ENCODE assay signal across 24 cellular contexts in genomic region chr3:185647134-185647879, GRCh38.
DNase-seq lines count a peak whose midpoint lies in the region; ATAC-seq, FAIRE-seq and TF ChIP-seq lines count a peak whose summit lies in the region.
"Had no signal": no experiment of that assay in that cellular context is flagged by ENCODE, and none has a peak within 500 bp of the region (broad histone marks: within the 10 kb centered on the region; RNA-seq: fewer than 3 reads in every experiment).

No MANE protein-coding gene starts in this region.

- H3K4me1 ChIP-seq in Karpas-422 (ENCODE audit: low read length): peaks cover 7% of the 10 kb centered on the region
- peaks cover 5 to 20% (median 12%) of the 10 kb centered on the region in 4 experiments for H3K4me1 ChIP-seq in H1 (replicated peaks in 1 of 4; ENCODE audit: control insufficient read depth in 3 of 4, insufficient read depth in 4 of 4, low read length in 3 of 4)

- no peaks in the 10 kb centered on the region for H3K23me2 ChIP-seq in H1 (ENCODE audit: low read depth, low read length)

- ATAC-seq in activated naive CD8-positive, alpha-beta T cell treated with anti-CD3 and anti-CD28 coated beads, Interleukin-2, amount 50 U/mL, for 24 hours: no peak
- no peak for ATAC-seq in GM21576 (IDR thresholded peaks at IDR 0.05; ENCODE audit: unreplicated experiment)
- ATAC-seq: activated T-cell treated with anti-CD3 and anti-CD28 coated beads, Interleukin-2, amount 50 U/mL, for 4 hours; right cardiac atrium had no signal

- H2BK12ac ChIP-seq in H1 (ENCODE audit: low read depth, low read length): no peak overlapping the region

- peak overlapping the region; percentile 37; the same call in 1 of the 2 replicates for H3K9ac ChIP-seq in Karpas-422 (ENCODE audit: low read length)
- peak overlapping the region in 1 of 4 experiments; percentile 11; a peak in 1 of 7 replicates for H3K9ac ChIP-seq in H1 (replicated peaks in 1 of 4; ENCODE audit: extremely low read depth in 1 of 4, low read depth in 3 of 4, low read length in 3 of 4)
- H3K9ac ChIP-seq: BLaER1 treated with 17β-estradiol and CSF1 and Interleukin-3, amounts not matched to agents 10 nM and 100 nM; GM23248 had no signal

- H3K9me3 Mint-ChIP-seq in neural crest cell: no peaks in the 10 kb centered on the region
- no peaks in the 10 kb centered on the region for H3K9me3 Mint-ChIP-seq in activated naive CD8-positive, alpha-beta T cell treated with anti-CD3 and anti-CD28 coated beads, Interleukin-2, amount 50 U/mL, for 24 hours
- H3K9me3 Mint-ChIP-seq: activated CD4-positive, alpha-beta T cell treated with anti-CD3 and anti-CD28 coated beads, Interleukin-2, amount 10 ng/mL, durations not matched to agents 24 days and 14 days; activated T-cell treated with anti-CD3 and anti-CD28 coated beads, Interleukin-2, amount 50 U/mL, for 4 hours; stimulated activated naive CD8-positive, alpha-beta T cell treated with anti-CD3 and anti-CD28 coated beads, Interleukin-15, Interleukin-2, amounts not matched to agents 100 ng/mL and 50 ng/mL, for 24 hours had no signal

- TF ChIP-seq POLR2A in GM12891 (IDR thresholded peaks at IDR 0.05; ENCODE audit: low read depth, low read length) (no peak), H1 (IDR thresholded peaks at IDR 0.05; ENCODE audit: control extremely low read depth in 1 of 2, low read depth in 2 of 2, low read length in 2 of 2) (0 out of 3 replicates have a peak, but pooled peaks of 1 of the 2 experiments have one; percentile 29)

- 85% methylated on average over 17 of the region's 19 CpGs; no CpG with 5 or more reads in 1 of the 2 experiments for WGBS in H1 (ENCODE audit: extremely low coverage in 1 of 2, insufficient coverage in 1 of 2, insufficient read length in 1 of 2, insufficient replicate concordance in 2 of 2, low coverage in 1 of 2, low lambda C conversion rate in 2 of 2, missing lambda C conversion rate in 1 of 2), 2 experiments

- no peak overlapping the region for H4K5ac ChIP-seq in H1 (ENCODE audit: insufficient read length, low read depth, low read length)

- no peak overlapping the region for H3K56ac ChIP-seq in H1 (replicated peaks; ENCODE audit: insufficient read length, low read depth, low read length)

- peaks cover 20% of the 10 kb centered on the region for H3K36me3 Mint-ChIP-seq in neural crest cell (ENCODE audit: low read depth)
- no peaks in the 10 kb centered on the region for H3K36me3 Mint-ChIP-seq in activated naive CD8-positive, alpha-beta T cell treated with anti-CD3 and anti-CD28 coated beads, Interleukin-2, amount 50 U/mL, for 24 hours (ENCODE audit: low read depth)

- no peaks in the 10 kb centered on the region for H3K27me3 Mint-ChIP-seq in neural crest cell (ENCODE audit: low read depth)
- H3K27me3 Mint-ChIP-seq in activated naive CD8-positive, alpha-beta T cell treated with anti-CD3 and anti-CD28 coated beads, Interleukin-2, amount 50 U/mL, for 24 hours: peaks cover 9% of the 10 kb centered on the region

- no peak overlapping the region for H4K91ac ChIP-seq in H1 (replicated peaks; ENCODE audit: insufficient read length, low read length)

- H3K4ac ChIP-seq in H1 (replicated peaks; ENCODE audit: insufficient read length, low read depth, low read length): no peak overlapping the region

- H3K27me3 ChIP-seq in Karpas-422 (ENCODE audit: low read length): no peaks in the 10 kb centered on the region
- H3K27me3 ChIP-seq in H1 (replicated peaks in 1 of 4; ENCODE audit: control insufficient read depth in 3 of 4, extremely low read depth in 1 of 4, insufficient read depth in 3 of 4, low read length in 3 of 4): no peaks in the 10 kb centered on the region
- H3K27me3 ChIP-seq: adrenal gland; BLaER1 treated with 17β-estradiol and CSF1 and Interleukin-3, amounts not matched to agents 10 nM and 100 nM; ovary had no signal

- no peak overlapping the region for H2BK5ac ChIP-seq in H1 (ENCODE audit: low read depth, low read length)

- no peak overlapping the region for H2BK15ac ChIP-seq in H1 (ENCODE audit: low read length)

- H3K9me2 ChIP-seq in Karpas-422 (replicated peaks; ENCODE audit: insufficient read depth, low read length): no peaks in the 10 kb centered on the region

- peak overlapping the region; percentile 35 for H4K8ac ChIP-seq in H1 (ENCODE audit: extremely low read depth, insufficient read depth, low read length)

- peaks cover 12% of the 10 kb centered on the region for H3K4me1 Mint-ChIP-seq in neural crest cell
- H3K4me1 Mint-ChIP-seq in activated naive CD8-positive, alpha-beta T cell treated with anti-CD3 and anti-CD28 coated beads, Interleukin-2, amount 50 U/mL, for 24 hours: no peaks in the 10 kb centered on the region
- H3K4me1 Mint-ChIP-seq: activated CD4-positive, alpha-beta T cell treated with anti-CD3 and anti-CD28 coated beads, Interleukin-2, amount 10 ng/mL, durations not matched to agents 24 days and 14 days had no signal

- H4K20me1 ChIP-seq in Karpas-422 (ENCODE audit: insufficient read depth, low read depth, low read length) (no peaks in the 10 kb centered on the region), H1 (replicated peaks in 1 of 2; ENCODE audit: control insufficient read depth in 1 of 2, insufficient read depth in 2 of 2, low read length in 2 of 2) (peaks cover 6 to 8% of the 10 kb centered on the region in 2 experiments)
- H4K20me1 ChIP-seq: BLaER1 treated with 17β-estradiol and CSF1 and Interleukin-3, amounts not matched to agents 10 nM and 100 nM had no signal

- FAIRE-seq in GM12891 (lab: Jason Lieb, UNC): peak; percentile 58
- FAIRE-seq in H1 (lab: Jason Lieb, UNC): no peak
- FAIRE-seq: HTR-8/SVneo had no signal

- no peak overlapping the region for H3K23ac ChIP-seq in H1 (ENCODE audit: insufficient read length)

- H2BK20ac ChIP-seq in H1 (ENCODE audit: low read length): no peak overlapping the region

- no peak overlapping the region for H3K18ac ChIP-seq in H1 (ENCODE audit: extremely low read depth, low read length)

- POLR2A ChIA-PET in H1 (lab: Charles Lee; ENCODE audit: partially characterized antibody): interaction anchor here (0.6 to 2.6 kb wide), 7 partner anchors 9 to 65 kb away, joined by 3 to 7 read pairs (median 4); no protein-coding TSS in a partner anchor

- TF ChIP-seq EP300 in H1 (IDR thresholded peaks at IDR 0.05; ENCODE audit: borderline replicate concordance in 1 of 2, low read depth in 2 of 2, low read length in 2 of 2): no peak

- H2AK5ac ChIP-seq in H1 (ENCODE audit: low read depth, low read length): no peak overlapping the region

- H3K27ac Mint-ChIP-seq in neural crest cell (ENCODE audit: unreplicated experiment): peak overlapping the region; percentile 57
- no peak overlapping the region for H3K27ac Mint-ChIP-seq in activated naive CD8-positive, alpha-beta T cell treated with anti-CD3 and anti-CD28 coated beads, Interleukin-2, amount 50 U/mL, for 24 hours
- H3K27ac Mint-ChIP-seq: activated CD4-positive, alpha-beta T cell treated with anti-CD3 and anti-CD28 coated beads, Interleukin-2, amount 10 ng/mL, durations not matched to agents 24 days and 14 days; stimulated activated naive CD8-positive, alpha-beta T cell treated with anti-CD3 and anti-CD28 coated beads, Interleukin-15, Interleukin-2, amounts not matched to agents 100 ng/mL and 50 ng/mL, for 24 hours had no signal

- H3K4me3 Mint-ChIP-seq in neural crest cell: no peak overlapping the region
- H3K4me3 Mint-ChIP-seq in activated naive CD8-positive, alpha-beta T cell treated with anti-CD3 and anti-CD28 coated beads, Interleukin-2, amount 50 U/mL, for 24 hours: no peak overlapping the region
- H3K4me3 Mint-ChIP-seq: activated CD4-positive, alpha-beta T cell treated with anti-CD3 and anti-CD28 coated beads, Interleukin-2, amount 10 ng/mL, durations not matched to agents 24 days and 14 days; activated T-cell treated with anti-CD3 and anti-CD28 coated beads, Interleukin-2, amount 50 U/mL, for 4 hours; stimulated activated naive CD8-positive, alpha-beta T cell treated with anti-CD3 and anti-CD28 coated beads, Interleukin-15, Interleukin-2, amounts not matched to agents 100 ng/mL and 50 ng/mL, for 24 hours had no signal

- H3K4me3 ChIP-seq in Karpas-422 (ENCODE audit: low read length): 0 out of 2 replicates have a peak overlapping the region, but pooled peaks have one; percentile 6
- no peak overlapping the region for H3K4me3 ChIP-seq in H1 (ENCODE audit: extremely low read depth in 1 of 4, insufficient read depth in 2 of 4, low read depth in 3 of 4, low read length in 4 of 4)
- H3K4me3 ChIP-seq: adrenal gland; BLaER1 treated with 17β-estradiol and CSF1 and Interleukin-3, amounts not matched to agents 10 nM and 100 nM; GM23248; ovary; SK-N-MC had no signal

- H3K27ac ChIP-seq in Karpas-422 (ENCODE audit: low read length) (no peak overlapping the region), H1 (ENCODE audit: low read depth, low read length) (no peak overlapping the region)
- H3K27ac ChIP-seq: adrenal gland; BLaER1 treated with 17β-estradiol and CSF1 and Interleukin-3, amounts not matched to agents 10 nM and 100 nM; GM23248; ovary; SK-N-MC had no signal

- H3K36me3 ChIP-seq in Karpas-422 (ENCODE audit: insufficient read depth, low read length) (no peaks in the 10 kb centered on the region), H1 (ENCODE audit: control insufficient read depth in 2 of 4, insufficient read depth in 4 of 4, low read length in 3 of 4) (peaks cover 9 to 66% (median 29%) of the 10 kb centered on the region in 4 experiments)
- H3K36me3 ChIP-seq: BLaER1 treated with 17β-estradiol and CSF1 and Interleukin-3, amounts not matched to agents 10 nM and 100 nM; ovary had no signal

- H2AFZ ChIP-seq in Karpas-422 (ENCODE audit: low read length): peak overlapping the region; percentile 87
- no peak overlapping the region for H2AFZ ChIP-seq in H1 (ENCODE audit: low read length)
- H2AFZ ChIP-seq: GM23248 had no signal

- H3K9me3 ChIP-seq in Karpas-422 (ENCODE audit: low read length): no peaks in the 10 kb centered on the region
- H3K9me3 ChIP-seq in H1 (ENCODE audit: insufficient read depth in 2 of 2, low read depth in 1 of 2, low read length in 1 of 2): no peaks in the 10 kb centered on the region
- H3K9me3 ChIP-seq: adrenal gland; BLaER1 treated with 17β-estradiol and CSF1 and Interleukin-3, amounts not matched to agents 10 nM and 100 nM; ovary had no signal

- H3K79me2 ChIP-seq in Karpas-422 (ENCODE audit: low read length): no peaks in the 10 kb centered on the region
- H3K79me2 ChIP-seq in H1 (ENCODE audit: control insufficient read depth in 1 of 2, insufficient read depth in 2 of 2, low read length in 2 of 2): no peaks in the 10 kb centered on the region

- TF ChIP-seq CTCF in H1 (IDR thresholded peaks at IDR 0.05; ENCODE audit: control extremely low read depth in 1 of 3, insufficient read depth in 1 of 3, low read depth in 1 of 3, low read length in 3 of 3) (no peak), neural crest cell (conservative IDR thresholded peaks at IDR 0.05) (no peak)

- H2BK120ac ChIP-seq in H1 (replicated peaks; ENCODE audit: low read depth, low read length): no peak overlapping the region

- H3K4me2 ChIP-seq in Karpas-422 (ENCODE audit: low read depth, low read length, poor library complexity, severe bottlenecking) (peak overlapping the region; percentile 48), H1 (ENCODE audit: insufficient read depth in 1 of 2, low read depth in 2 of 2, low read length in 2 of 2) (0 out of 4 replicates have a peak overlapping the region, but pooled peaks of 1 of the 2 experiments have one; percentile 2)

- H3K79me1 ChIP-seq in H1 (ENCODE audit: low read depth, low read length): no peaks in the 10 kb centered on the region

- peak; percentile 31 for DNase-seq in GM12891 (ENCODE audit: insufficient read length, low spot score)
- no peak for DNase-seq in Karpas-422
- DNase-seq in H1 (ENCODE audit: low read depth in 1 of 2, low spot score in 2 of 2): no peak
- no peak for DNase-seq in neural crest cell (ENCODE audit: low read depth, low spot score)
- DNase-seq in COLO668 (lab: John Stamatoyannopoulos, UW; ENCODE audit: unreplicated experiment): no peak
- DNase-seq in activated naive CD8-positive, alpha-beta T cell treated with anti-CD3 and anti-CD28 coated beads, Interleukin-2, amount 50 U/mL, for 24 hours: no peak
- DNase-seq in NCI-H1092 treated with DMSO at 0.1 percent for 48 hours (lab: John Stamatoyannopoulos, UW): no peak
- DNase-seq: ACHN; activated CD4-positive, alpha-beta T cell treated with anti-CD3 and anti-CD28 coated beads, Interleukin-2, amount 10 ng/mL, durations not matched to agents 24 days and 14 days; activated T-cell treated with anti-CD3 and anti-CD28 coated beads, Interleukin-2, amount 50 U/mL, for 4 hours; GM23248; Kasumi-1; NCI-H1930; NCI-H345; NCI-H748 treated with DMSO at 0.1 percent for 48 hours; ovary; right cardiac atrium; T-helper 2 cell had no signal

- TF ChIP-seq RAD21 in H1 (IDR thresholded peaks at IDR 0.05 in 1 of 2, conservative IDR thresholded peaks at IDR 0.05 in 1 of 2; ENCODE audit: low read depth in 2 of 2, low read length in 2 of 2): no peak

- CTCF ChIA-PET in H1 (lab: Charles Lee; ENCODE audit: partially characterized antibody): interaction anchor here (0.9 to 5.9 kb wide), 4 partner anchors 12 to 187 kb away, joined by 4 to 67 read pairs (median 5); no protein-coding TSS in a partner anchor

- no peak overlapping the region for H3K14ac ChIP-seq in H1 (ENCODE audit: insufficient read length)
